Comparison of ENCODE assay signal across 23 cellular contexts in the genomic region with DNA sequence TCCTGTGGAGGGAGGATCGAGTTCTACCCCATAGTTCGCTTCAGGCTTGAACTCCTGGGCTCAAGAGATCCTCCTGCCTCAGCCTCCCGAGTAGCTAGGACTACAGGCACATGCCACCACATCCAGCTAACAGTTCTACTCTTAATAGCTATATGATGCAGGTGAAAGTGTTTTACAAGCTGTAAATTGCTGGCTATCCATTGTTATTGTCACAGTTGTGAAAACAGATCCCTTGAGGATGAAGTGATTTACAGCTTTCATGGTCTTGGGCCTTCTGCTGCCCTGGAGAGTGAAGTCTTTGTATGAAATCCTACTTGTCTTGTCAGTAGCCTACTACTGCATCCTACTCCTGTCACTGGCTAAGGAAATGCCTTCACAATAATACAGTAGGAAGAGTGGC. TPM values are rescaled to one million over a fixed set of nuclear protein-coding genes. Genes with fewer than 3 reads are reported as not detected.
DNase-seq lines count a peak whose midpoint lies in the region; ATAC-seq and TF ChIP-seq lines count a peak whose summit lies in the region.
"Had no signal": no experiment of that assay in that cellular context is flagged by ENCODE, and none has a peak within 500 bp of the region (broad histone marks: within the 10 kb centered on the region; RNA-seq: fewer than 3 reads in every experiment).

No MANE protein-coding gene starts in this region.

- ATAC-seq in SK-N-SH treated with all-trans-retinoic acid at 6 μM for 48 hours (peak; percentile 23; the same call in 2 of the 3 replicates), GM18505 (IDR thresholded peaks at IDR 0.05; ENCODE audit: unreplicated experiment) (no peak), GM18909 (IDR thresholded peaks at IDR 0.05; ENCODE audit: poor library complexity, unreplicated experiment) (no peak)
- ATAC-seq: activated CD8-positive, alpha-beta T cell treated with anti-CD3 and anti-CD28 coated beads, Interleukin-2, amount 10 ng/mL, durations not matched to agents 7 days and 5 days; K562 had no signal

- H3K4me2 ChIP-seq in GM23248 (ENCODE audit: unreplicated experiment) (peak overlapping the region; percentile 15), hepatocyte (no peak overlapping the region)
- H3K4me2 ChIP-seq: BLaER1 had no signal

- H3K79me2 ChIP-seq in GM23248 (ENCODE audit: insufficient read depth) (peaks cover 66% of the 10 kb centered on the region), hepatocyte (no peaks in the 10 kb centered on the region)

- H3K27me3 ChIP-seq in GM23248 (replicated peaks; ENCODE audit: insufficient read depth) (no peaks in the 10 kb centered on the region), hepatocyte (no peaks in the 10 kb centered on the region), suprapubic skin (no peaks in the 10 kb centered on the region)
- H3K27me3 ChIP-seq: BLaER1 had no signal

- peaks cover 87% of the 10 kb centered on the region for H3F3A ChIP-seq in GM23248 (ENCODE audit: insufficient read depth)

- peak overlapping the region; percentile 91 for H3K27ac ChIP-seq in GM23248
- H3K27ac ChIP-seq in hepatocyte: peak overlapping the region; percentile 68
- H3K27ac ChIP-seq in suprapubic skin: peak overlapping the region; percentile 22
- H3K27ac ChIP-seq: BLaER1 had no signal

- peak overlapping the region; percentile 55 for H3K9ac ChIP-seq in GM23248
- H3K9ac ChIP-seq: BLaER1 had no signal

- H3K9me2 ChIP-seq in GM23248 (ENCODE audit: insufficient read depth) (no peaks in the 10 kb centered on the region), hepatocyte (replicated peaks; ENCODE audit: insufficient read depth) (no peaks in the 10 kb centered on the region)

- in situ Hi-C loops in GM23248 (cut with MboI): no loop called here

- H2AFZ ChIP-seq in GM23248 (no peak overlapping the region), hepatocyte (no peak overlapping the region)

- DNase-seq in GM23248: no peak
- no peak for DNase-seq in hepatocyte (ENCODE audit: low spot score)
- no peak for DNase-seq in suprapubic skin (ENCODE audit: low spot score in 2 of 2)
- no peak for DNase-seq in superior temporal gyrus (ENCODE audit: extremely low spot score)
- DNase-seq in NCI-H1092 (lab: John Stamatoyannopoulos, UW): no peak
- DNase-seq: activated CD4-positive, CD25-positive, alpha-beta regulatory T cell treated with anti-CD3 and anti-CD28 coated beads, Interleukin-2, amount 50 U/mL, for 72 hours; activated CD8-positive, alpha-beta T cell treated with anti-CD3 and anti-CD28 coated beads, Interleukin-2, amount 10 ng/mL, durations not matched to agents 7 days and 5 days; activated gamma-delta T cell treated with Interleukin-2 at 50 U/mL for 16 hours; central memory CD4-positive, alpha-beta T cell; foreskin melanocyte; immature natural killer cell; MM.1S; NCI-H1694; NCI-H2171; NCI-H526; stimulated activated CD4-positive, alpha-beta T cell treated with anti-CD3 and anti-CD28 coated beads, Interleukin-4, amount 100 ng/mL, for 1 hour; stimulated activated naive CD4-positive, alpha-beta T cell; SW 1271 had no signal

- H3K9me3 ChIP-seq in GM23248 (ENCODE audit: low read depth) (no peaks in the 10 kb centered on the region), hepatocyte (ENCODE audit: low read depth) (no peaks in the 10 kb centered on the region), suprapubic skin (no peaks in the 10 kb centered on the region)
- H3K9me3 ChIP-seq: BLaER1 had no signal

- H4K20me1 ChIP-seq in GM23248 (ENCODE audit: insufficient read depth): no peaks in the 10 kb centered on the region
- no peaks in the 10 kb centered on the region for H4K20me1 ChIP-seq in hepatocyte (ENCODE audit: insufficient read depth, poor library complexity, severe bottlenecking)
- H4K20me1 ChIP-seq: BLaER1 had no signal

- peaks cover 78% of the 10 kb centered on the region for H3K36me3 ChIP-seq in GM23248 (ENCODE audit: low read depth)
- H3K36me3 ChIP-seq in hepatocyte (replicated peaks; ENCODE audit: insufficient read depth, low read depth): no peaks in the 10 kb centered on the region
- peaks cover 34% of the 10 kb centered on the region for H3K36me3 ChIP-seq in suprapubic skin
- H3K36me3 ChIP-seq: BLaER1 had no signal

- H3K4me1 ChIP-seq in GM23248 (ENCODE audit: insufficient read depth): peaks cover 78% of the 10 kb centered on the region
- H3K4me1 ChIP-seq in hepatocyte (ENCODE audit: insufficient read depth): peaks cover 21% of the 10 kb centered on the region
- peaks cover 11% of the 10 kb centered on the region for H3K4me1 ChIP-seq in suprapubic skin
- H3K4me1 ChIP-seq: BLaER1 had no signal

- TF ChIP-seq CTCF in hepatocyte (IDR thresholded peaks at IDR 0.05; ENCODE audit: poor library complexity) (no peak), suprapubic skin (IDR thresholded peaks at IDR 0.05) (no peak)

- 64 to 75% methylated on average over 3 of the region's 3 CpGs for WGBS in GM23248 (ENCODE audit: low coverage in 1 of 2, low lambda C conversion rate in 2 of 2, missing lambda C conversion rate in 2 of 2), 2 experiments
- WGBS in hepatocyte (ENCODE audit: low lambda C conversion rate, missing lambda C conversion rate): 79% methylated on average over 3 of the region's 3 CpGs
- 82% methylated on average over 3 of the region's 3 CpGs for WGBS in suprapubic skin

- no peak for TF ChIP-seq POLR2A in suprapubic skin (IDR thresholded peaks at IDR 0.05)
- no peak for TF ChIP-seq POLR2A in GM18505 (IDR thresholded peaks at IDR 0.05; ENCODE audit: borderline replicate concordance, extremely low read depth, insufficient read depth, insufficient read length)

- TF ChIP-seq EP300 in suprapubic skin (IDR thresholded peaks at IDR 0.05): no peak

- H3K4me3 ChIP-seq in GM23248 (no peak overlapping the region), hepatocyte (no peak overlapping the region), suprapubic skin (no peak overlapping the region)
- H3K4me3 ChIP-seq: BLaER1, K562 had no signal

TF ChIP-seq in SK-N-SH treated with all-trans-retinoic acid at 6 μM for 48 hours, 23 proteins besides CTCF, POLR2A, EP300 and RAD21:
- TF ChIP-seq SNAI2 (CRISPR knock-in tag; IDR thresholded peaks at IDR 0.05) (no peak), ZNF8 (CRISPR knock-in tag; IDR thresholded peaks at IDR 0.05) (no peak), ISL1 (CRISPR knock-in tag; IDR thresholded peaks at IDR 0.05) (no peak), TCF4 (CRISPR knock-in tag; IDR thresholded peaks at IDR 0.05; ENCODE audit: borderline replicate concordance) (no peak), RARB (CRISPR knock-in tag; IDR thresholded peaks at IDR 0.05) (no peak), ESRRG (CRISPR knock-in tag; IDR thresholded peaks at IDR 0.05) (no peak), ZC3H10 (CRISPR knock-in tag; IDR thresholded peaks at IDR 0.05) (no peak), BACH2 (CRISPR knock-in tag; IDR thresholded peaks at IDR 0.05; ENCODE audit: borderline replicate concordance) (no peak), ZFP30 (CRISPR knock-in tag; IDR thresholded peaks at IDR 0.05) (no peak), CSDC2 (CRISPR knock-in tag; IDR thresholded peaks at IDR 0.05) (no peak), ZNF565 (CRISPR knock-in tag; conservative IDR thresholded peaks at IDR 0.05; ENCODE audit: low read depth) (no peak)
- TF ChIP-seq, protein P1, sequence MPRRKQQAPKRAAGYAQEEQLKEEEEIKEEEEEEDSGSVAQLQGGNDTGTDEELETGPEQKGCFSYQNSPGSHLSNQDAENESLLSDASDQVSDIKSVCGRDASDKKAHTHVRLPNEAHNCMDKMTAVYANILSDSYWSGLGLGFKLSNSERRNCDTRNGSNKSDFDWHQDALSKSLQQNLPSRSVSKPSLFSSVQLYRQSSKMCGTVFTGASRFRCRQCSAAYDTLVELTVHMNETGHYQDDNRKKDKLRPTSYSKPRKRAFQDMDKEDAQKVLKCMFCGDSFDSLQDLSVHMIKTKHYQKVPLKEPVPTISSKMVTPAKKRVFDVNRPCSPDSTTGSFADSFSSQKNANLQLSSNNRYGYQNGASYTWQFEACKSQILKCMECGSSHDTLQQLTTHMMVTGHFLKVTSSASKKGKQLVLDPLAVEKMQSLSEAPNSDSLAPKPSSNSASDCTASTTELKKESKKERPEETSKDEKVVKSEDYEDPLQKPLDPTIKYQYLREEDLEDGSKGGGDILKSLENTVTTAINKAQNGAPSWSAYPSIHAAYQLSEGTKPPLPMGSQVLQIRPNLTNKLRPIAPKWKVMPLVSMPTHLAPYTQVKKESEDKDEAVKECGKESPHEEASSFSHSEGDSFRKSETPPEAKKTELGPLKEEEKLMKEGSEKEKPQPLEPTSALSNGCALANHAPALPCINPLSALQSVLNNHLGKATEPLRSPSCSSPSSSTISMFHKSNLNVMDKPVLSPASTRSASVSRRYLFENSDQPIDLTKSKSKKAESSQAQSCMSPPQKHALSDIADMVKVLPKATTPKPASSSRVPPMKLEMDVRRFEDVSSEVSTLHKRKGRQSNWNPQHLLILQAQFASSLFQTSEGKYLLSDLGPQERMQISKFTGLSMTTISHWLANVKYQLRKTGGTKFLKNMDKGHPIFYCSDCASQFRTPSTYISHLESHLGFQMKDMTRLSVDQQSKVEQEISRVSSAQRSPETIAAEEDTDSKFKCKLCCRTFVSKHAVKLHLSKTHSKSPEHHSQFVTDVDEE (CRISPR knock-in tag; IDR thresholded peaks at IDR 0.05): no peak
- TF ChIP-seq, protein P2, sequence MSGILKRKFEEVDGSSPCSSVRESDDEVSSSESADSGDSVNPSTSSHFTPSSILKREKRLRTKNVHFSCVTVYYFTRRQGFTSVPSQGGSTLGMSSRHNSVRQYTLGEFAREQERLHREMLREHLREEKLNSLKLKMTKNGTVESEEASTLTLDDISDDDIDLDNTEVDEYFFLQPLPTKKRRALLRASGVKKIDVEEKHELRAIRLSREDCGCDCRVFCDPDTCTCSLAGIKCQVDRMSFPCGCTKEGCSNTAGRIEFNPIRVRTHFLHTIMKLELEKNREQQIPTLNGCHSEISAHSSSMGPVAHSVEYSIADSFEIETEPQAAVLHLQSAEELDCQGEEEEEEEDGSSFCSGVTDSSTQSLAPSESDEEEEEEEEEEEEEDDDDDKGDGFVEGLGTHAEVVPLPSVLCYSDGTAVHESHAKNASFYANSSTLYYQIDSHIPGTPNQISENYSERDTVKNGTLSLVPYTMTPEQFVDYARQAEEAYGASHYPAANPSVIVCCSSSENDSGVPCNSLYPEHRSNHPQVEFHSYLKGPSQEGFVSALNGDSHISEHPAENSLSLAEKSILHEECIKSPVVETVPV (CRISPR knock-in tag; IDR thresholded peaks at IDR 0.05): no peak

RNA-seq across cellular contexts. Expression of a gene that starts 48.0 kb away (rescaled TPM):
- total RNA-seq in GM23248 (2014; rRNA removed; shearing (Covaris generic)): 88.5 and 90.4 TPM in 2 replicates
- polyA plus RNA-seq in GM23248 (2016; fragmentation: Nextera tagmentation; extraction: Ambion mirVana) (128 and 129 TPM in 2 replicates), hepatocyte (9.3 and 18.9 TPM in 2 replicates)
- total RNA-seq in hepatocyte (24.4 and 32.5 TPM in 2 replicates), suprapubic skin (10 to 100 TPM; 43.9 to 85.0 (median 52.3) TPM)

Comparison
In these comparisons a context has a peak if more than half of its experiments do, and no peak if none do; other contexts are left out.
1. H3K27ac ChIP-seq: peak in every context shown above with its lines; median percentile 91 in GM23248; 68 in hepatocyte; 22 in suprapubic skin.